Comparison of ENCODE assay signal across 17 cellular contexts in genomic region chr10:17838080-17838634, GRCh38. TPM values are rescaled to one million over a fixed set of nuclear protein-coding genes. Genes with fewer than 3 reads are reported as not detected.
DNase-seq lines count a peak whose midpoint lies in the region; ATAC-seq and TF ChIP-seq lines count a peak whose summit lies in the region.
"Had no signal": no experiment of that assay in that cellular context is flagged by ENCODE, and none has a peak within 500 bp of the region (broad histone marks: within the 10 kb centered on the region; RNA-seq: fewer than 3 reads in every experiment).

No MANE protein-coding gene starts in this region.

- no peak for TF ChIP-seq EP300 in ovary (IDR thresholded peaks at IDR 0.05)

- H2AFZ ChIP-seq in OCI-LY3 (ENCODE audit: low read depth, low read length) = no peak overlapping the region
- H2AFZ ChIP-seq: parathyroid adenoma had no signal

- H3K27me3 ChIP-seq in OCI-LY3 (ENCODE audit: low read depth, low read length) (no peaks in the 10 kb centered on the region), ovary (no peaks in the 10 kb centered on the region)

- intact Hi-C loops in ovary (cut with DNase I) = loop anchor here in 1 of 4 donors (10.0 kb wide), 1 partner anchor 233 kb away; no protein-coding TSS in a partner anchor

- H3K36me3 ChIP-seq in OCI-LY3 (replicated peaks; ENCODE audit: low read depth, low read length) (no peaks in the 10 kb centered on the region), ovary (no peaks in the 10 kb centered on the region)

- 58 to 69% (median 63%) methylated on average over 9 of the region's 9 CpGs for WGBS in ovary, 3 donors

- peak overlapping the region; percentile 66 for H3K9ac ChIP-seq in OCI-LY3 (ENCODE audit: low read length)
- H3K9ac ChIP-seq: parathyroid adenoma had no signal

- no peaks in the 10 kb centered on the region for H3K9me3 ChIP-seq in OCI-LY3 (ENCODE audit: insufficient read depth, low read length)
- H3K9me3 ChIP-seq in ovary = no peaks in the 10 kb centered on the region

- no peaks in the 10 kb centered on the region for H4K20me1 ChIP-seq in OCI-LY3 (ENCODE audit: insufficient read depth, low read length)

- ATAC-seq in HG02642 (IDR thresholded peaks at IDR 0.05; ENCODE audit: poor library complexity, unreplicated experiment) = no peak

- H3K27ac ChIP-seq in OCI-LY3 (ENCODE audit: low read length) = peak overlapping the region; percentile 86
- no peak overlapping the region for H3K27ac ChIP-seq in ovary
- H3K27ac ChIP-seq: parathyroid adenoma had no signal

- peak overlapping the region; percentile 91 for H3K4me2 ChIP-seq in OCI-LY3 (ENCODE audit: low read length)

- no peak overlapping the region for H3K4me3 ChIP-seq in AG10803 (ENCODE audit: low read length)
- peak overlapping the region; percentile 61 for H3K4me3 ChIP-seq in OCI-LY3 (ENCODE audit: low read length)
- no peak overlapping the region for H3K4me3 ChIP-seq in ovary

- H3K79me2 ChIP-seq in OCI-LY3 (ENCODE audit: low read length) = no peaks in the 10 kb centered on the region
- H3K79me2 ChIP-seq: parathyroid adenoma had no signal

- DNase-seq in AG10803 (ENCODE audit: low read depth) (peak; percentile 42), GM03348 (ENCODE audit: low spot score) (peak; percentile 14), globus pallidus (ENCODE audit: low spot score) (peak; percentile 45), ovary (no peak), NCI-H82 (lab: John Stamatoyannopoulos, UW) (no peak)
- no peak for DNase-seq in activated CD4-positive, alpha-beta T cell treated with anti-CD3 and anti-CD28 coated beads for 4 hours
- DNase-seq: anterior cingulate cortex, dermis blood vessel endothelial cell, IMR-90, mammary epithelial cell, NCI-H1105 treated with DMSO at 0.1 percent for 48 hours, NCI-H524 treated with DMSO at 0.1 percent for 48 hours, T1000 had no signal

- TF ChIP-seq CTCF in AG10803 (conservative IDR thresholded peaks at IDR 0.05; ENCODE audit: low read length) = no peak
- TF ChIP-seq CTCF in OCI-LY3 (IDR thresholded peaks at IDR 0.05; ENCODE audit: low read depth, low read length) = no peak
- no peak for TF ChIP-seq CTCF in ovary (IDR thresholded peaks at IDR 0.05)

- H3K4me1 ChIP-seq in OCI-LY3 (ENCODE audit: low read length) (peaks cover 60% of the 10 kb centered on the region), ovary (ENCODE audit: insufficient read depth) (peaks cover 3% of the 10 kb centered on the region)
- H3K4me1 ChIP-seq: parathyroid adenoma had no signal

- TF ChIP-seq POLR2A in ovary (IDR thresholded peaks at IDR 0.05) = no peak

RNA-seq across cellular contexts. Expression of gene MRC1, which starts 29.0 kb away (rescaled TPM):
- total RNA-seq in ovary = 10 to 100 TPM in 5 of 7 donors, 1 to 10 TPM in 2; 6.6 to 39.9 (median 13.3) TPM
- polyA plus RNA-seq in ovary = 10 to 100 TPM in 1 of 2 donors, 1 to 10 TPM in 1; 7.9 to 26.6 TPM
- total RNA-seq: IMR-90, mammary epithelial cell had no signal
- polyA plus RNA-seq: AG04450, IMR-90 had no signal

Comparison
In these comparisons a context has a peak if more than half of its experiments do, and no peak if none do; other contexts are left out.
1. DNase-seq: peak in AG10803 (single experiment), GM03348 (single experiment) and globus pallidus (single experiment); none in ovary (0 of 5), activated CD4-positive, alpha-beta T cell treated with anti-CD3 and anti-CD28 coated beads for 4 hours (0 of 2) and NCI-H82 (single experiment).